In the genomic region with DNA sequence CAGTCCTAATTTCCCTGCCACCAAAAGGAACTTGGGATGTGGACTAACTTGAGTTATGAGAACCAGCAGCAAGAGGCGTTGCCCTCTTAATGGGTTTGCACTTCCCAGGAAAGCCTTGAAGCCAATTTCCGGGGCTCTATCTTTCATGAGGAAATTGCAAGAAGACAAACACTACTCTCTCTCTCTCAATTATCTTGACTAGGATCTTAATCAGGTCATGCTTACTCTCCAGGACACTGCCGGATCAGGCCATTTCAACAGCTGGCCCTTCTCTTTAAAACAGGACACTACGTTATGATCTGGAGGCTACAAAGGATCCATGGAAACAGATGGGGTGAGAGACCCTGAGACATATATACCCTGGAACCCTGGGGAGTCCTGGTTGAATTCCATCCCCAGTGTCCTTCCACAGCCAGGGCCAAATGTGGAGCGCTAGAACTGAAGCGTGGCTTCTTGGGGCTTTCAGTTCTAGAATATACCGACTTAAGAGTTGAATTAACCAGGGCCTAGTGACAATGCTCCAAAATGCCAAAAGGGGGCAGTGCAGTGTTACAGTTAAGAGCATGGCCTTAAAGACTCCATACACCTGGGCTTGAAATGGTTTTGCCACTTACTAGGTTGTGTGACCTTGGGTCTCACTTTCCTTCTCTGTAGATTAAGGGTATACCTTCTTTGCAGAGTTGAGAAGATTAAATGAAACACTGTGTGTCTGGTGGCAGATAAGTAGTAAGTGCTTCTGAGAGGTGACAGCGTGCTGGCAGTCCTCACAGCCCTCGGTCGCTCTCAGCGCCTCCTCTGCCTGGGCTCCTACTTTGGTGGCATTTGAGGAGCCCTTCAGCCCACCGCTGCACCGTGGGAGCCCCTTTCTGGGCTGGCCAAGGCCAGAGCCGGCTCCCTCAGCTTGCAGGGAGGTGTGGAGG, we compare ENCODE assay signal across 9 cellular contexts. TPM values are rescaled to one million over a fixed set of nuclear protein-coding genes. Genes with fewer than 3 reads are reported as not detected.
DNase-seq lines count a peak whose midpoint lies in the region; ATAC-seq, FAIRE-seq and TF ChIP-seq lines count a peak whose summit lies in the region.
"Had no signal": no experiment of that assay in that cellular context is flagged by ENCODE, and none has a peak within 500 bp of the region (broad histone marks: within the 10 kb centered on the region; RNA-seq: fewer than 3 reads in every experiment).

No MANE protein-coding gene starts in this region.

- H3K27ac ChIP-seq in SU-DHL-6 (ENCODE audit: low read depth, low read length) (no peak overlapping the region), hepatocyte (no peak overlapping the region)

- H3K79me2 ChIP-seq in SU-DHL-6 (ENCODE audit: insufficient read depth, low read length) (no peaks in the 10 kb centered on the region), hepatocyte (no peaks in the 10 kb centered on the region)

- H3K4me2 ChIP-seq in SU-DHL-6 (ENCODE audit: low read depth, low read length, poor library complexity, severe bottlenecking): no peak overlapping the region
- no peak overlapping the region for H3K4me2 ChIP-seq in hepatocyte

- no peak overlapping the region for H3K9ac ChIP-seq in SU-DHL-6 (ENCODE audit: low read length)

- FAIRE-seq in A204.1 (lab: Jason Lieb, UNC): peak; percentile 63

- ATAC-seq in HG03520 (IDR thresholded peaks at IDR 0.05; ENCODE audit: unreplicated experiment): no peak

- H3K9me2 ChIP-seq in SU-DHL-6 (replicated peaks; ENCODE audit: insufficient read depth, low read length): no peaks in the 10 kb centered on the region
- H3K9me2 ChIP-seq in hepatocyte (replicated peaks; ENCODE audit: insufficient read depth): no peaks in the 10 kb centered on the region

- H3K9me3 ChIP-seq in SU-DHL-6 (ENCODE audit: insufficient read depth, low read length): no peaks in the 10 kb centered on the region
- no peaks in the 10 kb centered on the region for H3K9me3 ChIP-seq in hepatocyte (ENCODE audit: low read depth)

- H3K36me3 ChIP-seq in SU-DHL-6 (ENCODE audit: low read length): no peaks in the 10 kb centered on the region
- no peaks in the 10 kb centered on the region for H3K36me3 ChIP-seq in hepatocyte (replicated peaks; ENCODE audit: insufficient read depth, low read depth)

- in situ Hi-C loops in GM13977 (cut with MboI; ENCODE audit: low pct_unique_long_range_greater_than_20kb, low sequenced_read_pairs, unreplicated experiment): loop anchor here (10.0 to 25.0 kb wide), 2 partner anchors 58 to 150 kb away; partner anchors contain the start of gene CNTFR
- in situ Hi-C loops in astrocyte of the cerebellum (cut with HindIII; ENCODE audit: low sequenced_read_pairs): no loop called here

- H3F3A ChIP-seq in SU-DHL-6 (ENCODE audit: insufficient read depth): no peaks in the 10 kb centered on the region

- H3K4me1 ChIP-seq in hepatocyte (ENCODE audit: insufficient read depth): no peaks in the 10 kb centered on the region

- WGBS in hepatocyte (ENCODE audit: low lambda C conversion rate, missing lambda C conversion rate): 71% methylated on average over 14 of the region's 14 CpGs

- H4K20me1 ChIP-seq in SU-DHL-6 (ENCODE audit: low read depth, low read length) (no peaks in the 10 kb centered on the region), hepatocyte (ENCODE audit: insufficient read depth, poor library complexity, severe bottlenecking) (peaks cover 3% of the 10 kb centered on the region)

- TF ChIP-seq CTCF in GM13977 (IDR thresholded peaks at IDR 0.05; ENCODE audit: extremely low read depth, insufficient read depth, missing control alignments) (peak; percentile 92), SU-DHL-6 (IDR thresholded peaks at IDR 0.05; ENCODE audit: insufficient read depth, low read length, poor library complexity, severe bottlenecking) (peak; percentile 82), astrocyte of the cerebellum (IDR thresholded peaks at IDR 0.05; ENCODE audit: low read depth, low read length, missing control alignments) (peak; percentile 82), hepatocyte (IDR thresholded peaks at IDR 0.05; ENCODE audit: poor library complexity) (peak; percentile 76)

- H2AFZ ChIP-seq in SU-DHL-6 (ENCODE audit: low read depth, low read length, severe bottlenecking) (no peak overlapping the region), hepatocyte (no peak overlapping the region)

- H3K27me3 ChIP-seq in SU-DHL-6 (ENCODE audit: low read length) (no peaks in the 10 kb centered on the region), hepatocyte (no peaks in the 10 kb centered on the region)

- H3K4me3 ChIP-seq in SU-DHL-6 (ENCODE audit: insufficient read depth, low read length, poor library complexity, severe bottlenecking) (no peak overlapping the region), astrocyte of the cerebellum (ENCODE audit: low read depth, low read length) (no peak overlapping the region), hepatocyte (no peak overlapping the region)

- DNase-seq in GM13977 (ENCODE audit: low spot score) (peak; percentile 81), NCI-H1105 (lab: John Stamatoyannopoulos, UW) (peak; percentile 48), astrocyte of the cerebellum (ENCODE audit: low read depth) (peak; percentile 83), hepatocyte (ENCODE audit: low spot score) (peak; percentile 81)
- DNase-seq in stimulated activated CD4-positive, alpha-beta T cell treated with anti-CD3 and anti-CD28 coated beads, Interleukin-12 subunit alpha, Interleukin-12 subunit beta, amount 100 ng/mL, for 4 hours: peak; percentile 55

RNA-seq across cellular contexts. Expression of gene FAM219A, which starts 21.1 kb away (rescaled TPM):
- 8.8 and 9.5 TPM in 2 replicates for total RNA-seq in hepatocyte
- 15.0 and 16.3 TPM in 2 replicates for polyA plus RNA-seq in hepatocyte

RNA-seq across cellular contexts. Expression of gene DNAI1, which starts 21.3 kb away (rescaled TPM):
- 0.57 TPM in 1 of 2 replicates, not detected in the other for total RNA-seq in hepatocyte
- not detected in 2 replicates for polyA plus RNA-seq in hepatocyte
- total RNA-seq: lower leg skin had no signal
